Comparison of ENCODE assay signal across 8 cellular contexts in the genomic region with DNA sequence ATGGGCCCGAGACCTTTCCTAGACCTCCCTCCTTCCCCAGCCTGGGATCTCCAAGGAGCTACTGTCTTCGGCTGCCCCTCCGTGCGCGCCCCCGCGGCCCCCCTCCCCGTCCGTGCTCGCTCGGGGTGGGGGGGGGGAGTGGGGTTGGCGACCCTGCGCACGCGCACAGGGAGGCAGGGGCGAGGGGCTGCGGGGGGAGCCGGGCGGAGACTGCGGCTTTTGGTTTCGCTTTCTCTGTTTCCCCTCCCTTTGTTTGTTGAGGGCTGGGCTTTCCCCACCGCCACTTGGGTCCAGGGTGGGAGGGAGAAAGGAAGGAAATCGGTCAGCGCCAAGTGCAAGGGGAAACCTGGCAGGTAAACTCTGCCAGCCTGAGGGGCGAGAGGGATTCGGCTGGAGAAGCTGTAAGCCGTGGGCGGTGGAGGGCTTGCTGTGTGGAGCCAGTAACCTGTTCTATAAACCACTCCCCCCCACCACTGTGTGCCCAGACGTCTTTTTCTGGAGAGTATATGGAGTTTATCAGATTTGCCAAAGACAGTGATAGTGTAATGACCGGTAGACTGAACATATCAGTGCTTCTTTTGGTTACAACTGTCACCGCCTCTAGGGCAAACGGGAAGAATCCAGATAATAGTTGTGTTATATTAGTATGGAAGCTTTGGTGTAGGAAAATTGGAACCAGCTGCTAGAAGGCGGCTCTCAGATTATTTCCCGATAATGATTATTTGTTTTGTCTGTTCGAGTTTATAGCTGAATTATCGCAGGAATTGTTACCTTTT. TPM values are rescaled to one million over a fixed set of nuclear protein-coding genes. Genes with fewer than 3 reads are reported as not detected.
DNase-seq lines count a peak whose midpoint lies in the region; ATAC-seq and TF ChIP-seq lines count a peak whose summit lies in the region.

No MANE protein-coding gene starts in this region.

- DNase-seq in CD1c-positive myeloid dendritic cell (ENCODE audit: extremely low spot score) (peak; percentile 67), HL-60 (ENCODE audit: low read depth in 1 of 2, low spot score in 1 of 2) (peak in 1 of 2 experiments; percentile 54), PC-3 (peak; percentile 46), fibroblast of pulmonary artery (ENCODE audit: low read depth) (peak; percentile 41)
- peak; percentile 35 to 73 for DNase-seq in activated T-helper 1 cell treated with anti-CD3 and anti-CD28 coated beads, Interleukin-2, amount 50 U/mL, for 16 hours (ENCODE audit: low read depth in 1 of 2, low spot score in 1 of 2)

- H3K4me3 ChIP-seq in HL-60 (replicated peaks; ENCODE audit: insufficient read depth, low read length) (peak overlapping the region; percentile 92), PC-3 (ENCODE audit: low read length) (peak overlapping the region; percentile 94), fibroblast of pulmonary artery (replicated peaks; ENCODE audit: low read depth, low read length) (peak overlapping the region; percentile 99), neural cell (ENCODE audit: low read length) (peak overlapping the region; percentile 97), stomach smooth muscle (ENCODE audit: low read length in 2 of 2) (peak overlapping the region; percentile 96 to 99)

- H3K27me3 ChIP-seq in HL-60 (ENCODE audit: insufficient read depth, poor library complexity, severe bottlenecking) (no peaks in the 10 kb centered on the region), PC-3 (ENCODE audit: low read length) (no peaks in the 10 kb centered on the region), neural cell (ENCODE audit: insufficient read depth, low read depth, low read length) (no peaks in the 10 kb centered on the region), stomach smooth muscle (ENCODE audit: control insufficient read depth in 1 of 2, insufficient read depth in 2 of 2, low read length in 2 of 2) (no peaks in the 10 kb centered on the region)

- CTCF ChIA-PET in PC-3 (lab: Charles Lee) = no interaction called here

- ATAC-seq in GM19463 (IDR thresholded peaks at IDR 0.05; ENCODE audit: unreplicated experiment) (peak; percentile 41), PC-3 (peak; percentile 27)

- H3K79me2 ChIP-seq in PC-3 (ENCODE audit: low read length) (peaks cover 89% of the 10 kb centered on the region), neural cell (replicated peaks; ENCODE audit: insufficient read depth, low read length) (peaks cover 85% of the 10 kb centered on the region)

- H3K9me2 ChIP-seq in PC-3 (replicated peaks; ENCODE audit: low read length) (no peaks in the 10 kb centered on the region), neural cell (ENCODE audit: insufficient read depth, low read length) (no peaks in the 10 kb centered on the region)

- TF ChIP-seq CTCF in HL-60 (IDR thresholded peaks at IDR 0.05; ENCODE audit: insufficient read depth, low read length) (no peak), PC-3 (conservative IDR thresholded peaks at IDR 0.05; ENCODE audit: low read depth, low read length) (no peak), fibroblast of pulmonary artery (IDR thresholded peaks at IDR 0.05; ENCODE audit: low read length, missing control alignments) (no peak), neural cell (IDR thresholded peaks at IDR 0.05; ENCODE audit: poor library complexity, severe bottlenecking) (no peak)

- H3K27ac ChIP-seq in HL-60 (replicated peaks) (peak overlapping the region; percentile 92), PC-3 (ENCODE audit: low read length) (peak overlapping the region; percentile 55), neural cell (ENCODE audit: low read length) (peak overlapping the region; percentile 99), stomach smooth muscle (ENCODE audit: low read length) (peak overlapping the region; percentile 96)

- H3K9ac ChIP-seq in PC-3 (ENCODE audit: low read length) = peak overlapping the region; percentile 96
- peak overlapping the region; percentile 100 for H3K9ac ChIP-seq in neural cell (ENCODE audit: low read length)
- H3K9ac ChIP-seq in stomach smooth muscle (ENCODE audit: low read length in 2 of 2) = peak overlapping the region; percentile 97 to 99

- BruUV-seq in PC-3 (replicated peaks; lab: Mats Ljungman, UMichigan) = TSS peak; percentile 49

- intact Hi-C loops in PC-3 (cut with micrococcal nuclease) = loop anchor here (1.0 kb wide), 1 partner anchor 19 kb away; no protein-coding TSS in a partner anchor

- POLR2A ChIA-PET in PC-3 (lab: Charles Lee; ENCODE audit: unreplicated experiment) = interaction anchor here (0.7 kb wide), 1 partner anchor 381 kb away, joined by 3 read pairs; no protein-coding TSS in a partner anchor

- peaks cover 41% of the 10 kb centered on the region for H3K36me3 ChIP-seq in PC-3 (ENCODE audit: low read depth, low read length)
- H3K36me3 ChIP-seq in neural cell (ENCODE audit: insufficient read depth, low read length) = peaks cover 7% of the 10 kb centered on the region
- H3K36me3 ChIP-seq in stomach smooth muscle (ENCODE audit: control insufficient read depth in 2 of 2, insufficient read depth in 2 of 2, low read length in 2 of 2) = peaks cover 3 to 7% of the 10 kb centered on the region in 2 donors

- H3K4me1 ChIP-seq in PC-3 (ENCODE audit: insufficient read depth, low read length) = peaks cover 55% of the 10 kb centered on the region
- H3K4me1 ChIP-seq in stomach smooth muscle (ENCODE audit: control insufficient read depth, insufficient read depth, low read length) = peaks cover 27% of the 10 kb centered on the region

- TF ChIP-seq RAD21 in neural cell (conservative IDR thresholded peaks at IDR 0.05) = no peak

- H3K4me2 ChIP-seq in PC-3 (ENCODE audit: low read length) = peak overlapping the region; percentile 97
- H3K4me2 ChIP-seq in neural cell (ENCODE audit: low read length) = peak overlapping the region; percentile 83

- H4K20me1 ChIP-seq in PC-3 (ENCODE audit: low read length) (peaks cover 50% of the 10 kb centered on the region), neural cell (ENCODE audit: insufficient read depth) (peaks cover 8% of the 10 kb centered on the region)

- H3K9me3 ChIP-seq in PC-3 (ENCODE audit: low read length) = no peaks in the 10 kb centered on the region
- H3K9me3 ChIP-seq in neural cell (ENCODE audit: low read length) = no peaks in the 10 kb centered on the region
- H3K9me3 ChIP-seq in stomach smooth muscle (ENCODE audit: control insufficient read depth in 2 of 2, low read length in 2 of 2) = no peaks in the 10 kb centered on the region

- no peak overlapping the region for H2AFZ ChIP-seq in PC-3 (ENCODE audit: low read length)
- peak overlapping the region; percentile 95 for H2AFZ ChIP-seq in neural cell (ENCODE audit: low read depth, low read length)

- no peaks in the 10 kb centered on the region for H3F3A ChIP-seq in PC-3 (ENCODE audit: low read length, unreplicated experiment)
- H3F3A ChIP-seq in neural cell (ENCODE audit: insufficient read depth, low read length, poor library complexity, severe bottlenecking) = no peaks in the 10 kb centered on the region

- TF ChIP-seq EP300 in neural cell (conservative IDR thresholded peaks at IDR 0.05; ENCODE audit: poor library complexity, severe bottlenecking) = no peak

TF ChIP-seq in neural cell, 6 proteins besides CTCF, POLR2A, EP300 and RAD21:
- TF ChIP-seq POLR2AphosphoS5 (IDR thresholded peaks at IDR 0.05) = peak; percentile 72
- no peak for TF ChIP-seq MXI1 (conservative IDR thresholded peaks at IDR 0.05; ENCODE audit: poor library complexity, severe bottlenecking)
- no peak for TF ChIP-seq EZH2 (IDR thresholded peaks at IDR 0.05; ENCODE audit: borderline replicate concordance, insufficient read depth, low read length, poor library complexity, severe bottlenecking)
- TF ChIP-seq, protein P1, sequence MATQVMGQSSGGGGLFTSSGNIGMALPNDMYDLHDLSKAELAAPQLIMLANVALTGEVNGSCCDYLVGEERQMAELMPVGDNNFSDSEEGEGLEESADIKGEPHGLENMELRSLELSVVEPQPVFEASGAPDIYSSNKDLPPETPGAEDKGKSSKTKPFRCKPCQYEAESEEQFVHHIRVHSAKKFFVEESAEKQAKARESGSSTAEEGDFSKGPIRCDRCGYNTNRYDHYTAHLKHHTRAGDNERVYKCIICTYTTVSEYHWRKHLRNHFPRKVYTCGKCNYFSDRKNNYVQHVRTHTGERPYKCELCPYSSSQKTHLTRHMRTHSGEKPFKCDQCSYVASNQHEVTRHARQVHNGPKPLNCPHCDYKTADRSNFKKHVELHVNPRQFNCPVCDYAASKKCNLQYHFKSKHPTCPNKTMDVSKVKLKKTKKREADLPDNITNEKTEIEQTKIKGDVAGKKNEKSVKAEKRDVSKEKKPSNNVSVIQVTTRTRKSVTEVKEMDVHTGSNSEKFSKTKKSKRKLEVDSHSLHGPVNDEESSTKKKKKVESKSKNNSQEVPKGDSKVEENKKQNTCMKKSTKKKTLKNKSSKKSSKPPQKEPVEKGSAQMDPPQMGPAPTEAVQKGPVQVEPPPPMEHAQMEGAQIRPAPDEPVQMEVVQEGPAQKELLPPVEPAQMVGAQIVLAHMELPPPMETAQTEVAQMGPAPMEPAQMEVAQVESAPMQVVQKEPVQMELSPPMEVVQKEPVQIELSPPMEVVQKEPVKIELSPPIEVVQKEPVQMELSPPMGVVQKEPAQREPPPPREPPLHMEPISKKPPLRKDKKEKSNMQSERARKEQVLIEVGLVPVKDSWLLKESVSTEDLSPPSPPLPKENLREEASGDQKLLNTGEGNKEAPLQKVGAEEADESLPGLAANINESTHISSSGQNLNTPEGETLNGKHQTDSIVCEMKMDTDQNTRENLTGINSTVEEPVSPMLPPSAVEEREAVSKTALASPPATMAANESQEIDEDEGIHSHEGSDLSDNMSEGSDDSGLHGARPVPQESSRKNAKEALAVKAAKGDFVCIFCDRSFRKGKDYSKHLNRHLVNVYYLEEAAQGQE (IDR thresholded peaks at IDR 0.05; ENCODE audit: borderline replicate concordance) = no peak

RNA-seq across cellular contexts. Expression of a gene that starts 0.7 kb away (rescaled TPM):
- 109 and 114 TPM in 2 replicates for total RNA-seq in PC-3 (2014; rRNA removed)
- polyA plus RNA-seq in neural cell = 470 and 547 TPM in 2 replicates
- polyA minus RNA-seq in neural cell = 343 and 370 TPM in 2 replicates

RNA-seq across cellular contexts. Expression of a gene that starts 24.3 kb away (rescaled TPM):
- total RNA-seq in PC-3 (2014; rRNA removed) = 37.5 and 39.1 TPM in 2 replicates
- polyA plus RNA-seq in neural cell = 45.6 and 46.4 TPM in 2 replicates
- 49.9 and 56.7 TPM in 2 replicates for polyA minus RNA-seq in neural cell

RNA-seq across cellular contexts. Expression of a gene that starts 50.7 kb away (rescaled TPM):
- 17.4 and 17.6 TPM in 2 replicates for total RNA-seq in PC-3 (2014; rRNA removed)
- 25.4 and 27.4 TPM in 2 replicates for polyA plus RNA-seq in neural cell
- polyA minus RNA-seq in neural cell = 44.1 and 44.9 TPM in 2 replicates
